Comparison of ENCODE assay signal across 15 cellular contexts in genomic region chr11:113681711-113682410, GRCh38. TPM values are rescaled to one million over a fixed set of nuclear protein-coding genes. Genes with fewer than 3 reads are reported as not detected.
DNase-seq lines count a peak whose midpoint lies in the region; ATAC-seq and TF ChIP-seq lines count a peak whose summit lies in the region.
"Had no signal": no experiment of that assay in that cellular context is flagged by ENCODE, and none has a peak within 500 bp of the region (broad histone marks: within the 10 kb centered on the region; RNA-seq: fewer than 3 reads in every experiment).

No MANE protein-coding gene starts in this region.

- no peak overlapping the region for H3K4me3 ChIP-seq in SK-N-SH (ENCODE audit: low read depth in 2 of 2, low read length in 1 of 2)
- no peak overlapping the region for H3K4me3 ChIP-seq in hepatocyte
- H3K4me3 ChIP-seq in stomach = no peak overlapping the region
- H3K4me3 ChIP-seq in lower leg skin (ENCODE audit: low read depth, poor library complexity, severe bottlenecking) = no peak overlapping the region
- H3K4me3 ChIP-seq in breast epithelium = no peak overlapping the region
- H3K4me3 ChIP-seq: dorsolateral prefrontal cortex, smooth muscle cell had no signal

- H3F3A ChIP-seq in SK-N-SH (replicated peaks; ENCODE audit: insufficient read depth) = no peaks in the 10 kb centered on the region

- H3K4me1 ChIP-seq in SK-N-SH (ENCODE audit: control insufficient read depth in 1 of 2, insufficient read depth in 2 of 2, low read depth in 1 of 2, low read length in 1 of 2) (peaks cover 0 to 10% of the 10 kb centered on the region in 2 experiments; a peak in 1 of 4 replicates), hepatocyte (ENCODE audit: insufficient read depth) (peaks cover 11% of the 10 kb centered on the region), stomach (peaks cover 0 to 10% (median 4%) of the 10 kb centered on the region in 4 donors), breast epithelium (no peaks in the 10 kb centered on the region)

- no peak overlapping the region for H3K27ac ChIP-seq in SK-N-SH (ENCODE audit: low read depth in 2 of 2, low read length in 1 of 2)
- H3K27ac ChIP-seq in hepatocyte = no peak overlapping the region
- no peak overlapping the region for H3K27ac ChIP-seq in stomach
- peak overlapping the region in 1 of 2 donors; percentile 57 for H3K27ac ChIP-seq in breast epithelium
- H3K27ac ChIP-seq: dorsolateral prefrontal cortex had no signal

- H2AFZ ChIP-seq in SK-N-SH (ENCODE audit: low read depth) (no peak overlapping the region), hepatocyte (no peak overlapping the region)

- H3K4me2 ChIP-seq in SK-N-SH (no peak overlapping the region), hepatocyte (no peak overlapping the region)
- H3K4me2 ChIP-seq: smooth muscle cell had no signal

- intact Hi-C loops in stomach (cut with DNase I; ENCODE audit: low total_unique reads) (no loop called here), lower leg skin (cut with DNase I; ENCODE audit: low total_unique reads) (loop anchor here (5.0 kb wide), 1 partner anchor 1085 kb away; no protein-coding TSS in a partner anchor), breast epithelium (cut with DNase I; ENCODE audit: low total_unique reads) (no loop called here)

- 82% methylated on average over 6 of the region's 10 CpGs for WGBS in SK-N-SH (ENCODE audit: low lambda C conversion rate)
- WGBS in hepatocyte (ENCODE audit: low lambda C conversion rate, missing lambda C conversion rate) = 63% methylated on average over 10 of the region's 10 CpGs
- WGBS in stomach, 5 donors = 42 to 67% (median 50%) methylated on average over 5 to 10 of the region's 10 CpGs
- 81 to 82% methylated on average over 10 of the region's 10 CpGs for WGBS in lower leg skin, 2 donors

- ATAC-seq in SK-N-SH treated with all-trans-retinoic acid at 6 μM for 48 hours = no peak
- no peak for ATAC-seq in GM19351 (IDR thresholded peaks at IDR 0.05; ENCODE audit: unreplicated experiment)

- no peak overlapping the region for H3K9ac ChIP-seq in SK-N-SH

- H4K20me1 ChIP-seq in SK-N-SH (ENCODE audit: insufficient read depth) (no peaks in the 10 kb centered on the region), hepatocyte (ENCODE audit: insufficient read depth, poor library complexity, severe bottlenecking) (no peaks in the 10 kb centered on the region)

- CTCF ChIA-PET in SK-N-SH (lab: Yijun Ruan, JAX) = interaction anchor here (1.0 to 1.8 kb wide), 2 partner anchors 8 to 49 kb away, joined by 3 to 4 read pairs; no protein-coding TSS in a partner anchor

- H3K27me3 ChIP-seq in SK-N-SH (ENCODE audit: insufficient read depth) (peaks cover 5% of the 10 kb centered on the region; the same call in 1 of the 2 replicates), hepatocyte (no peaks in the 10 kb centered on the region), stomach (no peaks in the 10 kb centered on the region), breast epithelium (no peaks in the 10 kb centered on the region)
- H3K27me3 ChIP-seq: dorsolateral prefrontal cortex had no signal

- no peak for TF ChIP-seq EP300 in SK-N-SH (IDR thresholded peaks at IDR 0.05; ENCODE audit: borderline replicate concordance in 1 of 2, low read depth in 1 of 2, low read length in 1 of 2)
- no peak for TF ChIP-seq EP300 in stomach (IDR thresholded peaks at IDR 0.05)

- no peaks in the 10 kb centered on the region for H3K9me3 ChIP-seq in SK-N-SH
- no peaks in the 10 kb centered on the region for H3K9me3 ChIP-seq in hepatocyte (ENCODE audit: low read depth)
- no peaks in the 10 kb centered on the region for H3K9me3 ChIP-seq in stomach
- no peaks in the 10 kb centered on the region for H3K9me3 ChIP-seq in breast epithelium

- H3K79me2 ChIP-seq in SK-N-SH (ENCODE audit: insufficient read depth) (no peaks in the 10 kb centered on the region), hepatocyte (no peaks in the 10 kb centered on the region)

- no peak for TF ChIP-seq CTCF in SK-N-SH (IDR thresholded peaks at IDR 0.05)
- no peak for TF ChIP-seq CTCF in hepatocyte (IDR thresholded peaks at IDR 0.05; ENCODE audit: poor library complexity)
- TF ChIP-seq CTCF in stomach (IDR thresholded peaks at IDR 0.05) = no peak
- TF ChIP-seq CTCF in lower leg skin (IDR thresholded peaks at IDR 0.05) = no peak
- TF ChIP-seq CTCF in breast epithelium (IDR thresholded peaks at IDR 0.05) = no peak

- POLR2A ChIA-PET in SK-N-SH (lab: Yijun Ruan, JAX) = no interaction called here

- no peak for TF ChIP-seq RAD21 in SK-N-SH (IDR thresholded peaks at IDR 0.05; ENCODE audit: low read length)

- DNase-seq in SK-N-SH (no peak), NCI-H69 (lab: John Stamatoyannopoulos, UW) (peak; percentile 97), hepatocyte (ENCODE audit: low spot score) (peak; percentile 40), stomach (no peak), lower leg skin (ENCODE audit: low spot score in 2 of 2) (no peak), breast epithelium (ENCODE audit: low spot score in 2 of 2) (no peak)
- DNase-seq: activated CD4-positive, alpha-beta T cell treated with anti-CD3 and anti-CD28 coated beads, Interleukin-2, amount 50 U/mL, for 1 hour; dorsolateral prefrontal cortex; HCEC 1CT; NCI-H524 treated with DMSO at 0.1 percent for 48 hours; nucleus accumbens; RPMI8226 had no signal

- H3K9me2 ChIP-seq in SK-N-SH (no peaks in the 10 kb centered on the region), hepatocyte (replicated peaks; ENCODE audit: insufficient read depth) (no peaks in the 10 kb centered on the region)

- TF ChIP-seq POLR2A in stomach (IDR thresholded peaks at IDR 0.05) (no peak), lower leg skin (IDR thresholded peaks at IDR 0.05) (no peak), breast epithelium (IDR thresholded peaks at IDR 0.05) (no peak)

- no peaks in the 10 kb centered on the region for H3K36me3 ChIP-seq in SK-N-SH (replicated peaks in 1 of 2; ENCODE audit: control insufficient read depth in 1 of 2, insufficient read depth in 2 of 2, low read length in 1 of 2)
- no peaks in the 10 kb centered on the region for H3K36me3 ChIP-seq in hepatocyte (replicated peaks; ENCODE audit: insufficient read depth, low read depth)
- H3K36me3 ChIP-seq in stomach = no peaks in the 10 kb centered on the region
- no peaks in the 10 kb centered on the region for H3K36me3 ChIP-seq in breast epithelium

TF ChIP-seq in SK-N-SH treated with all-trans-retinoic acid at 6 μM for 48 hours, 23 proteins besides CTCF, POLR2A, EP300 and RAD21:
- TF ChIP-seq ISL1 (CRISPR knock-in tag; IDR thresholded peaks at IDR 0.05) (0 out of 2 replicates have a peak, but pooled peaks have one; percentile 17), ZC3H10 (CRISPR knock-in tag; IDR thresholded peaks at IDR 0.05) (no peak)
TF ChIP-seq in SK-N-SH treated with all-trans-retinoic acid at 6 μM for 48 hours: peak in this region for 1.

TF ChIP-seq in SK-N-SH, 30 proteins besides CTCF, POLR2A, EP300 and RAD21:
- TF ChIP-seq RCOR1 (IDR thresholded peaks at IDR 0.05; ENCODE audit: low read length) = no peak
- no peak for TF ChIP-seq TAF1 (IDR thresholded peaks at IDR 0.05; ENCODE audit: borderline replicate concordance, low read depth, low read length)
- TF ChIP-seq, protein P1, sequence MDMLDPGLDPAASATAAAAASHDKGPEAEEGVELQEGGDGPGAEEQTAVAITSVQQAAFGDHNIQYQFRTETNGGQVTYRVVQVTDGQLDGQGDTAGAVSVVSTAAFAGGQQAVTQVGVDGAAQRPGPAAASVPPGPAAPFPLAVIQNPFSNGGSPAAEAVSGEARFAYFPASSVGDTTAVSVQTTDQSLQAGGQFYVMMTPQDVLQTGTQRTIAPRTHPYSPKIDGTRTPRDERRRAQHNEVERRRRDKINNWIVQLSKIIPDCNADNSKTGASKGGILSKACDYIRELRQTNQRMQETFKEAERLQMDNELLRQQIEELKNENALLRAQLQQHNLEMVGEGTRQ (IDR thresholded peaks at IDR 0.05; ENCODE audit: borderline replicate concordance, low read depth, low read length) = no peak
- no peak for TF ChIP-seq NRF1 (IDR thresholded peaks at IDR 0.05; ENCODE audit: low read depth, low read length)
- TF ChIP-seq MEF2A (IDR thresholded peaks at IDR 0.05; ENCODE audit: borderline replicate concordance, low read depth) = no peak
- TF ChIP-seq FOSL2 (IDR thresholded peaks at IDR 0.05; ENCODE audit: borderline replicate concordance, low read depth) = no peak

RNA-seq across cellular contexts. Expression of gene TMPRSS5, which starts 24.2 kb away (rescaled TPM):
- polyA plus RNA-seq in SK-N-SH (2012; rRNA removed) (0.28 and 0.29 TPM in 2 replicates), hepatocyte (0.32 and 0.63 TPM in 2 replicates), stomach (under 1 TPM in 2 of 3 donors, not detected in 1; 0.25 to 0.45 TPM)
- polyA plus RNA-seq in SK-N-SH (2012; cell fraction: cytosol; rRNA removed) = 0.01 and 0.04 TPM in 2 replicates
- 1.4 and 1.6 TPM in 2 replicates for polyA plus RNA-seq in SK-N-SH (2012; cell fraction: nucleus; rRNA removed)
- total RNA-seq in hepatocyte (0.20 TPM in 1 of 2 replicates, not detected in the other), stomach (1 to 10 TPM in 2 of 5 donors, not detected in 3; 1.3 to 7.7 TPM), lower leg skin (1 to 10 TPM; 1.1 to 4.2 (median 3.0) TPM), breast epithelium (10 to 100 TPM in 1 of 3 donors, 1 to 10 TPM in 2; 1.6 to 11.3 (median 4.9) TPM)
- total RNA-seq: smooth muscle cell had no signal

Comparison
In these comparisons a context has a peak if more than half of its experiments do, and no peak if none do; other contexts are left out.
1. DNase-seq: peak in NCI-H69 (single experiment) and hepatocyte (single experiment); none in SK-N-SH (single experiment), stomach (single experiment), lower leg skin (0 of 2) and breast epithelium (0 of 2).